ENCODE assay signal across 8 cellular contexts in the genomic region with DNA sequence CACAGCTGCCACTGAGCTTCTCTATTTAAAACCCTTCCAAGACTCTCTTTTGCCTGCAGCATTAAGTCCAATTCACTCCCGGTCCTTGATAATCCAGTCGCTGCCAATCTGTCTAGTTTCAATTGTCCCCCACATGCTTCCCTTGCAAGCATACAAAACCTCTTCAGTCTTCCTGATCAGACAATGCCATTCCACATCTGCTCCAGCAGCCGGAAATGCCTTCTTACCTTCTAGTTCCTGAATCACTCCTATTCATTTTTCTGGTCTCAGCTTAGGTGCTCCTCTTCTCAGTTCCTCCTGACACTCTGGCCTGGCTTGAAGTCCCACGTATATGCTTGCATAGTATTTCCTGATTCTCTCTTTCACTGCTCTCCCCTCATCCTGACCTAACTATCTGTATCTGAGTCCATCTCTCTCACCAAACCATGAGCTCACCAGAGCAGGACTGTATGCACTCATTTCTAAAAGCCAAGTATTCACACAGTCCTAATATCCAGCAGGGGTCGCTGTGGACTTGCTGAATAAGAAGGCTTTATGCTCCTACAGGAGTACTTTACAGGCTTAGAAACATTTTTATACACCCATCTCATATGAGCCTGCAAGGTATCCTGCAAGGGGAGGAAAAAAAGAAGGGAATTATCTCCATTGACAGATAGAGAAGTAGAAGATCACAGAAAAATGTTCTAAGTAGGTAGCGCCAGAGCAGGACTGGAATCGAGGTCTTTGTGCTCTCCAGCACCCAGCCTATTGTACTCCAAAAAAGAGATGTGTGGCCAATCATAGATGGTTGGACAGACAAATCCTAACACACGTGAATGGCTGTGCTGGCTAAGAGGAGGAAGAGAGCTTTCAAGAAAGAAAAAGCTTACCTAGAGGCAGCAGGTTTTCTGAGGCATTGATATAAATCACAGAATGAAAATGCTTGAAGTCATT. TPM values are rescaled to one million over a fixed set of nuclear protein-coding genes. Genes with fewer than 3 reads are reported as not detected.
DNase-seq lines count a peak whose midpoint lies in the region; ATAC-seq and TF ChIP-seq lines count a peak whose summit lies in the region.

No MANE protein-coding gene starts in this region.

- ATAC-seq in HG03280 (IDR thresholded peaks at IDR 0.05; ENCODE audit: unreplicated experiment) (peak; percentile 71), left lobe of liver (peak; percentile 96), HG03025 (IDR thresholded peaks at IDR 0.05; ENCODE audit: low FRiP score, unreplicated experiment) (no peak)

- H3K4me3 ChIP-seq in choroid plexus epithelial cell (ENCODE audit: low read depth, low read length), result no peak overlapping the region

- DNase-seq in GM10266 (ENCODE audit: extremely low spot score), result peak; percentile 57
- peak; percentile 72 for DNase-seq in NCI-H446 treated with DMSO at 0.1 percent for 48 hours (lab: John Stamatoyannopoulos, UW)
- peak; percentile 38 to 61 for DNase-seq in activated CD4-positive, alpha-beta T cell treated with anti-CD3 and anti-CD28 coated beads for 24 hours (ENCODE audit: low read depth in 2 of 2)
- peak; percentile 97 for DNase-seq in choroid plexus epithelial cell (ENCODE audit: low read depth)
- DNase-seq in left lobe of liver (ENCODE audit: low spot score), result peak; percentile 63
- DNase-seq in stimulated activated CD4-positive, alpha-beta T cell treated with anti-CD3 and anti-CD28 coated beads, Interleukin-4, amount 100 ng/mL, for 48 hours (ENCODE audit: low read depth in 2 of 2), result peak; percentile 46 to 53

- TF ChIP-seq CTCF in GM10266 (IDR thresholded peaks at IDR 0.05; ENCODE audit: control insufficient read depth, insufficient read depth, low read depth, missing control alignments), result peak; percentile 80
- peak; percentile 87 for TF ChIP-seq CTCF in choroid plexus epithelial cell (conservative IDR thresholded peaks at IDR 0.05; ENCODE audit: low read depth, low read length)

RNA-seq across cellular contexts. Expression of gene XRRA1, which starts 19.2 kb away (rescaled TPM):
- 12.2 TPM for total RNA-seq in left lobe of liver

RNA-seq across cellular contexts. Expression of gene SPCS2, which starts 19.4 kb away (rescaled TPM):
- total RNA-seq in left lobe of liver, result 104 TPM

RNA-seq across cellular contexts. Expression of gene NEU3, which starts 59.0 kb away (rescaled TPM):
- total RNA-seq in left lobe of liver, result 9.2 TPM
